24 cellular contexts compared by ENCODE assay signal in the genomic region with DNA sequence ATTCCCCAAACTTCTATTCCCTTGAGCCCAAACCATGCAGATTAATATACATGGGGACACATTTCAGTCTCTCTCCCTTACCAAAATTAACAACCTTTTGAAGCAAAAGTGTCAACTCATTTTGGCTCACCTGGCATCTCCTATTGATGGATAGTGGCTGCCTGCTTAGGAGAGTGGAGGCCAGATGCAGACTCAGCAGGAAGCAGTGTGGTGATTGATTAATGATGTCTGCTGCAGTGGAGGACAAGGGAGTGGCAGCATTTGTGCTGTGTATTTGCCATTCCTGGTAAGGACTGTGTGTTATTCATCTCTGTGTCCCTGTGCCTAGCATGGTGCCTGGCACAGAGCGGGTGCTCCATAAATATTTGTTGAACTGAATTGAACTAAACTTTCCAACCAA.
DNase-seq lines count a peak whose midpoint lies in the region; ATAC-seq, FAIRE-seq and TF ChIP-seq lines count a peak whose summit lies in the region.
"Had no signal": no experiment of that assay in that cellular context is flagged by ENCODE, and none has a peak within 500 bp of the region (broad histone marks: within the 10 kb centered on the region; RNA-seq: fewer than 3 reads in every experiment).

No MANE protein-coding gene starts in this region.

- H3K36me3 ChIP-seq in GM23338 (ENCODE audit: insufficient read depth) (no peaks in the 10 kb centered on the region), K562 (ENCODE audit: control insufficient read depth, insufficient read depth, low read length) (no peaks in the 10 kb centered on the region), H1 (ENCODE audit: control insufficient read depth in 2 of 4, insufficient read depth in 4 of 4, low read length in 3 of 4) (no peaks in the 10 kb centered on the region)
- H3K36me3 ChIP-seq: BLaER1 treated with 17β-estradiol and CSF1 and Interleukin-3, amounts not matched to agents 10 nM and 100 nM had no signal

- no peak overlapping the region for H2BK15ac ChIP-seq in H1 (ENCODE audit: low read length)

- H2BK120ac ChIP-seq in H1 (replicated peaks; ENCODE audit: low read depth, low read length), result no peak overlapping the region

- H3K79me2 ChIP-seq in GM23338 (replicated peaks; ENCODE audit: insufficient read depth) (no peaks in the 10 kb centered on the region), K562 (ENCODE audit: control insufficient read depth, insufficient read depth, low read length) (no peaks in the 10 kb centered on the region), H1 (ENCODE audit: control insufficient read depth in 1 of 2, insufficient read depth in 2 of 2, low read length in 2 of 2) (no peaks in the 10 kb centered on the region)

- no peak overlapping the region for H2BK5ac ChIP-seq in H1 (ENCODE audit: low read depth, low read length)

- ATAC-seq in GM23338 (no peak), K562 (no peak), GM18870 (IDR thresholded peaks at IDR 0.05; ENCODE audit: unreplicated experiment) (no peak)
- ATAC-seq: A549; CD8-positive, alpha-beta T cell; GM12878 had no signal

- H3K27me3 ChIP-seq in GM23338 (ENCODE audit: insufficient read depth) (no peaks in the 10 kb centered on the region), K562 (ENCODE audit: control insufficient read depth in 2 of 2, insufficient read depth in 2 of 2, low read length in 2 of 2) (no peaks in the 10 kb centered on the region), H1 (replicated peaks in 1 of 4; ENCODE audit: control insufficient read depth in 3 of 4, extremely low read depth in 1 of 4, insufficient read depth in 3 of 4, low read length in 3 of 4) (no peaks in the 10 kb centered on the region)
- H3K27me3 ChIP-seq: BLaER1 treated with 17β-estradiol and CSF1 and Interleukin-3, amounts not matched to agents 10 nM and 100 nM had no signal

- no peak overlapping the region for H3K4me2 ChIP-seq in GM23338
- no peak overlapping the region for H3K4me2 ChIP-seq in K562 (ENCODE audit: insufficient read depth, low read length)
- no peak overlapping the region for H3K4me2 ChIP-seq in H1 (ENCODE audit: insufficient read depth in 1 of 2, low read depth in 2 of 2, low read length in 2 of 2)
- H3K4me2 ChIP-seq: A549; BLaER1 treated with 17β-estradiol and CSF1 and Interleukin-3, amounts not matched to agents 10 nM and 100 nM had no signal

- H3K4me3 Mint-ChIP-seq in GM23338, result no peak overlapping the region
- H3K4me3 Mint-ChIP-seq: B cell; CD4-positive, alpha-beta T cell; CD8-positive, alpha-beta T cell had no signal

- no TSS peak for BruUV-seq in K562 (replicated peaks; lab: Mats Ljungman, UMichigan)

- H3K4me3 ChIP-seq in GM23338, result no peak overlapping the region
- no peak overlapping the region for H3K4me3 ChIP-seq in K562
- H3K4me3 ChIP-seq in H1 (ENCODE audit: extremely low read depth in 1 of 4, insufficient read depth in 2 of 4, low read depth in 3 of 4, low read length in 4 of 4), result no peak overlapping the region
- H3K4me3 ChIP-seq: A549; BLaER1 treated with 17β-estradiol and CSF1 and Interleukin-3, amounts not matched to agents 10 nM and 100 nM; GM12878 had no signal

- no peaks in the 10 kb centered on the region for H4K20me1 ChIP-seq in GM23338 (replicated peaks; ENCODE audit: insufficient read depth)
- no peaks in the 10 kb centered on the region for H4K20me1 ChIP-seq in K562 (replicated peaks; ENCODE audit: control insufficient read depth, insufficient read depth, low read length)
- H4K20me1 ChIP-seq in H1 (replicated peaks in 1 of 2; ENCODE audit: control insufficient read depth in 1 of 2, insufficient read depth in 2 of 2, low read length in 2 of 2), result no peaks in the 10 kb centered on the region
- H4K20me1 ChIP-seq: BLaER1 treated with 17β-estradiol and CSF1 and Interleukin-3, amounts not matched to agents 10 nM and 100 nM had no signal

- no peak overlapping the region for H3K9ac ChIP-seq in K562 (ENCODE audit: insufficient read depth in 1 of 2, low read depth in 2 of 2, low read length in 2 of 2)
- no peak overlapping the region for H3K9ac ChIP-seq in H1 (replicated peaks in 1 of 4; ENCODE audit: extremely low read depth in 1 of 4, low read depth in 3 of 4, low read length in 3 of 4)
- H3K9ac ChIP-seq: BLaER1 treated with 17β-estradiol and CSF1 and Interleukin-3, amounts not matched to agents 10 nM and 100 nM had no signal

- TF ChIP-seq CTCF in GM23338 (conservative IDR thresholded peaks at IDR 0.05; ENCODE audit: low read depth in 2 of 2) (no peak), K562 (IDR thresholded peaks at IDR 0.05 in 2 of 3, conservative IDR thresholded peaks at IDR 0.05 in 1 of 3; ENCODE audit: insufficient read depth in 2 of 3, low read depth in 1 of 3, low read length in 3 of 3) (no peak), H1 (IDR thresholded peaks at IDR 0.05; ENCODE audit: control extremely low read depth in 1 of 3, insufficient read depth in 1 of 3, low read depth in 1 of 3, low read length in 3 of 3) (no peak)

- no peak overlapping the region for H3K23ac ChIP-seq in H1 (ENCODE audit: insufficient read length)

- H4K5ac ChIP-seq in H1 (ENCODE audit: insufficient read length, low read depth, low read length), result no peak overlapping the region

- FAIRE-seq in K562 (lab: Jason Lieb, UNC), result no peak
- FAIRE-seq in H1 (lab: Jason Lieb, UNC), result no peak
- FAIRE-seq: A549, D721Med, GM12878, GM12892, GM18507, GM19239 had no signal

- H3K56ac ChIP-seq in H1 (replicated peaks; ENCODE audit: insufficient read length, low read depth, low read length), result no peak overlapping the region

- H2AFZ ChIP-seq in GM23338 (no peak overlapping the region), K562 (ENCODE audit: low read depth, low read length) (no peak overlapping the region), H1 (ENCODE audit: low read length) (no peak overlapping the region)

- TF ChIP-seq EP300 in K562 (IDR thresholded peaks at IDR 0.05; ENCODE audit: low read length) (no peak), H1 (IDR thresholded peaks at IDR 0.05; ENCODE audit: borderline replicate concordance in 1 of 2, low read depth in 2 of 2, low read length in 2 of 2) (no peak)

- WGBS in K562 (ENCODE audit: insufficient coverage, low coverage, missing lambda C conversion rate), result 10% methylated on average over 1 of the region's 1 CpG
- WGBS in H1 (ENCODE audit: extremely low coverage in 1 of 2, insufficient coverage in 1 of 2, insufficient read length in 1 of 2, insufficient replicate concordance in 2 of 2, low coverage in 1 of 2, low lambda C conversion rate in 2 of 2, missing lambda C conversion rate in 1 of 2), 2 experiments, result 92% methylated on average over 1 of the region's 1 CpG; no CpG with 5 or more reads in 1 of the 2 experiments

- no peak overlapping the region for H2BK12ac ChIP-seq in H1 (ENCODE audit: low read depth, low read length)

- peak; percentile 13 for DNase-seq in DMS53 (lab: John Stamatoyannopoulos, UW)
- DNase-seq in DMS53 treated with DMSO at 0.1 percent for 48 hours (lab: John Stamatoyannopoulos, UW; ENCODE audit: unreplicated experiment), result no peak
- no peak for DNase-seq in GM23338 (ENCODE audit: low spot score)
- no peak for DNase-seq in K562 (ENCODE audit: extremely low read depth in 1 of 4, low spot score in 3 of 4)
- DNase-seq in H1 (ENCODE audit: low read depth in 1 of 2, low spot score in 2 of 2), result no peak
- no peak for DNase-seq in cerebellar cortex (ENCODE audit: low spot score)
- no peak for DNase-seq in HuH-7.5 (ENCODE audit: low spot score)
- DNase-seq: AML-193; Caco-2; Calu3; CD4-positive, alpha-beta T cell; CD8-positive, alpha-beta T cell; DMS79 treated with DMSO at 0.1 percent for 48 hours had no signal

- in situ Hi-C loops in K562 (cut with MboI), result no loop called here

- H3K9me3 ChIP-seq in K562 (replicated peaks; ENCODE audit: control insufficient read depth, insufficient read depth, low read depth, low read length), result no peaks in the 10 kb centered on the region
- H3K9me3 ChIP-seq in H1 (ENCODE audit: insufficient read depth in 2 of 2, low read depth in 1 of 2, low read length in 1 of 2), result no peaks in the 10 kb centered on the region
- H3K9me3 ChIP-seq: A549; BLaER1 treated with 17β-estradiol and CSF1 and Interleukin-3, amounts not matched to agents 10 nM and 100 nM; Caco-2 had no signal

- no peak overlapping the region for H3K4ac ChIP-seq in H1 (replicated peaks; ENCODE audit: insufficient read length, low read depth, low read length)

- H4K8ac ChIP-seq in H1 (ENCODE audit: extremely low read depth, insufficient read depth, low read length), result no peak overlapping the region

- no peaks in the 10 kb centered on the region for H3K9me1 ChIP-seq in K562 (ENCODE audit: control insufficient read depth, insufficient read depth, low read length)

- intact Hi-C loops in K562 (cut with micrococcal nuclease), result no loop called here

- TF ChIP-seq POLR2A in K562 (conservative IDR thresholded peaks at IDR 0.05) (no peak), H1 (IDR thresholded peaks at IDR 0.05; ENCODE audit: control extremely low read depth in 1 of 2, low read depth in 2 of 2, low read length in 2 of 2) (no peak)

- H3K9me3 Mint-ChIP-seq in GM23338, result no peaks in the 10 kb centered on the region
- H3K9me3 Mint-ChIP-seq: CD8-positive, alpha-beta T cell had no signal

- no peaks in the 10 kb centered on the region for H3F3A ChIP-seq in GM23338 (replicated peaks; ENCODE audit: low read depth)

- no peaks in the 10 kb centered on the region for H3K36me3 Mint-ChIP-seq in GM23338 (ENCODE audit: low read depth)

- H2AK5ac ChIP-seq in H1 (ENCODE audit: low read depth, low read length), result no peak overlapping the region

- H3K27ac ChIP-seq in GM23338 (ENCODE audit: low read depth), result no peak overlapping the region
- no peak overlapping the region for H3K27ac ChIP-seq in K562 (ENCODE audit: extremely low read depth, low read depth, low read length)
- no peak overlapping the region for H3K27ac ChIP-seq in H1 (ENCODE audit: low read depth, low read length)
- H3K27ac ChIP-seq: 22Rv1; A549; BLaER1 treated with 17β-estradiol and CSF1 and Interleukin-3, amounts not matched to agents 10 nM and 100 nM; C4-2B had no signal

- no peak overlapping the region for H3K18ac ChIP-seq in H1 (ENCODE audit: extremely low read depth, low read length)

- no peaks in the 10 kb centered on the region for H3K27me3 Mint-ChIP-seq in GM23338 (ENCODE audit: insufficient read depth, low read depth, poor library complexity)
- H3K27me3 Mint-ChIP-seq: B cell; CD4-positive, alpha-beta T cell had no signal

- no peak overlapping the region for H2BK20ac ChIP-seq in H1 (ENCODE audit: low read length)

- no peak for TF ChIP-seq RAD21 in K562 (CRISPR knock-in tag; conservative IDR thresholded peaks at IDR 0.05 in 1 of 2, IDR thresholded peaks at IDR 0.05 in 1 of 2)
- TF ChIP-seq RAD21 in H1 (IDR thresholded peaks at IDR 0.05 in 1 of 2, conservative IDR thresholded peaks at IDR 0.05 in 1 of 2; ENCODE audit: low read depth in 2 of 2, low read length in 2 of 2), result no peak

- CTCF ChIA-PET in K562 (lab: Yijun Ruan, JAX; ENCODE audit: low intra/inter-chr PET ratio) (no interaction called here), H1 (lab: Charles Lee; ENCODE audit: partially characterized antibody) (no interaction called here)

- H3K23me2 ChIP-seq in H1 (ENCODE audit: low read depth, low read length), result no peaks in the 10 kb centered on the region

- H3K27ac Mint-ChIP-seq in GM23338, result 0 out of 2 replicates have a peak overlapping the region, but pooled peaks have one; percentile 25
- H3K27ac Mint-ChIP-seq: B cell; CD4-positive, alpha-beta T cell; CD8-positive, alpha-beta T cell had no signal

- H3K79me1 ChIP-seq in H1 (ENCODE audit: low read depth, low read length), result no peaks in the 10 kb centered on the region

- POLR2A ChIA-PET in K562 (lab: Yijun Ruan, JAX) (no interaction called here), H1 (lab: Charles Lee; ENCODE audit: partially characterized antibody) (no interaction called here)

- no peak overlapping the region for H4K91ac ChIP-seq in H1 (replicated peaks; ENCODE audit: insufficient read length, low read length)

- H3K4me1 Mint-ChIP-seq in GM23338, result no peaks in the 10 kb centered on the region
- H3K4me1 Mint-ChIP-seq: B cell had no signal

- no peak overlapping the region for H3K14ac ChIP-seq in H1 (ENCODE audit: insufficient read length)

- H3K4me1 ChIP-seq in GM23338 (ENCODE audit: insufficient read depth) (no peaks in the 10 kb centered on the region), K562 (replicated peaks in 1 of 2; ENCODE audit: control insufficient read depth in 2 of 2, insufficient read depth in 2 of 2, low read length in 2 of 2) (no peaks in the 10 kb centered on the region), H1 (replicated peaks in 1 of 4; ENCODE audit: control insufficient read depth in 3 of 4, insufficient read depth in 4 of 4, low read length in 3 of 4) (no peaks in the 10 kb centered on the region)
- H3K4me1 ChIP-seq: A549; BLaER1 treated with 17β-estradiol and CSF1 and Interleukin-3, amounts not matched to agents 10 nM and 100 nM; Caco-2 had no signal

- H3K9me2 ChIP-seq in GM23338 (ENCODE audit: insufficient read depth), result peaks cover 10% of the 10 kb centered on the region
